In the genomic region with DNA sequence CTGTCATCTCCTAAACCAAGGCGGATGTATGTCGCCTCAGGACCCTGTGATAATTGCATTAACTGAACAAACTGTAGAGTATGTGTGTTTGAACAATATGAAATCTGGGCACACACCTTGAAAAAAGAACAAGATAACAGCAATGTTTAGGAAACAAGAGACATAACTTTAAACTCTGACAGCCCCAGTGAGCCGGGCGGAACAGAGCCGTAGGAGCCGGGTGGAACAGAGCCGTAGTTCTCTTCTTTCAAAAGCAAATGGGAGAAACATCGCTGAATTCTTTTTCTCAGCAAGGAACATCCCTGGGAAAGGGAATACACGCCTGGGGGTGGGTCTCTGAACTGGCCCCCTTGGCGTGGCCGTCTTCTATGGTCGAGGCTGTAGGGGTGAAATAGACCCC, we compare ENCODE assay signal across 13 cellular contexts.
"Had no signal": no experiment of that assay in that cellular context is flagged by ENCODE, and none has a peak within 500 bp of the region (broad histone marks: within the 10 kb centered on the region; RNA-seq: fewer than 3 reads in every experiment).

No MANE protein-coding gene starts in this region.

- ATAC-seq: foreskin keratinocyte, left lung had no signal

- H3K36me3 Mint-ChIP-seq: memory B cell had no signal

- H3K4me3 ChIP-seq: left lung, ovary, tibial nerve had no signal

- H3K27me3 Mint-ChIP-seq: activated naive CD4-positive, alpha-beta T cell treated with anti-CD3 and anti-CD28 coated beads, Interleukin-2, amount 10 ng/mL, durations not matched to agents 7 days and 5 days had no signal

- H3K4me1 ChIP-seq: foreskin keratinocyte, left lung, tibial nerve had no signal

- H3K9me3 ChIP-seq: ovary, tibial nerve had no signal

- DNase-seq: activated CD4-positive, alpha-beta T cell treated with anti-CD3 and anti-CD28 coated beads, Interleukin-2, amount 10 ng/mL, durations not matched to agents 7 days and 5 days; activated CD8-positive, alpha-beta memory T cell treated with anti-CD3 and anti-CD28 coated beads for 24 hours; activated naive CD4-positive, alpha-beta T cell treated with anti-CD3 and anti-CD28 coated beads, Interleukin-2, amount 10 ng/mL, durations not matched to agents 7 days and 5 days; foreskin keratinocyte; head of caudate nucleus; left lung; nephron progenitor cell; ovary; stimulated activated CD4-positive, alpha-beta T cell treated with anti-CD3 and anti-CD28 coated beads, Interleukin-4, amount 100 ng/mL, for 24 hours; T1000 had no signal

- H3K27me3 ChIP-seq: foreskin keratinocyte, left lung, ovary, tibial nerve had no signal

- H3K36me3 ChIP-seq: left lung, ovary, tibial nerve had no signal

- H3K4me3 Mint-ChIP-seq: activated CD4-positive, alpha-beta T cell treated with anti-CD3 and anti-CD28 coated beads, Interleukin-2, amount 10 ng/mL, durations not matched to agents 7 days and 5 days; activated naive CD4-positive, alpha-beta T cell treated with anti-CD3 and anti-CD28 coated beads, Interleukin-2, amount 10 ng/mL, durations not matched to agents 7 days and 5 days had no signal

- H3K27ac Mint-ChIP-seq: activated CD4-positive, alpha-beta T cell treated with anti-CD3 and anti-CD28 coated beads, Interleukin-2, amount 10 ng/mL, durations not matched to agents 7 days and 5 days; activated naive CD4-positive, alpha-beta T cell treated with anti-CD3 and anti-CD28 coated beads, Interleukin-2, amount 10 ng/mL, durations not matched to agents 7 days and 5 days; activated T-helper 2 cell treated with anti-CD3 and anti-CD28 coated beads, Interferon-gamma antibody, Interleukin-2, Interleukin-4, amounts not matched to agents 10 μg/mL and 5 μg/mL and 100 μg/mL, durations not matched to agents 14 hours and 24 hours and 36 hours; memory B cell; nephron progenitor cell had no signal

- H3K27ac ChIP-seq: foreskin keratinocyte, left lung, ovary, tibial nerve had no signal
